Comparison of ENCODE assay signal across 8 cellular contexts in genomic region chr6:32175711-32176475, GRCh38. TPM values are rescaled to one million over a fixed set of nuclear protein-coding genes. Genes with fewer than 3 reads are reported as not detected.
DNase-seq lines count a peak whose midpoint lies in the region; TF ChIP-seq lines count a peak whose summit lies in the region.

A gene with protein sequence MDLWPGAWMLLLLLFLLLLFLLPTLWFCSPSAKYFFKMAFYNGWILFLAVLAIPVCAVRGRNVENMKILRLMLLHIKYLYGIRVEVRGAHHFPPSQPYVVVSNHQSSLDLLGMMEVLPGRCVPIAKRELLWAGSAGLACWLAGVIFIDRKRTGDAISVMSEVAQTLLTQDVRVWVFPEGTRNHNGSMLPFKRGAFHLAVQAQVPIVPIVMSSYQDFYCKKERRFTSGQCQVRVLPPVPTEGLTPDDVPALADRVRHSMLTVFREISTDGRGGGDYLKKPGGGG (minus strand): TSS chr6:32176084. CDS start chr6:32171496, 4,588 bp downstream.

- no peaks in the 10 kb centered on the region for H3K9me3 Mint-ChIP-seq in activated naive CD4-positive, alpha-beta T cell treated with anti-CD3 and anti-CD28 coated beads, Interleukin-2, amount 50 U/mL, for 24 hours

- no peak for TF ChIP-seq CTCF in subcutaneous adipose tissue (IDR thresholded peaks at IDR 0.05; ENCODE audit: low read depth)

- no peaks in the 10 kb centered on the region for H3K27me3 Mint-ChIP-seq in activated naive CD4-positive, alpha-beta T cell treated with anti-CD3 and anti-CD28 coated beads, Interleukin-2, amount 50 U/mL, for 24 hours

- peak within 1 kb of the TSS; percentile 93 for H3K4me3 Mint-ChIP-seq in activated naive CD4-positive, alpha-beta T cell treated with anti-CD3 and anti-CD28 coated beads, Interleukin-2, amount 50 U/mL, for 24 hours

- H3K36me3 Mint-ChIP-seq in activated naive CD4-positive, alpha-beta T cell treated with anti-CD3 and anti-CD28 coated beads, Interleukin-2, amount 50 U/mL, for 24 hours = peaks cover 7% of the 10 kb centered on the region

- H3K4me1 Mint-ChIP-seq in activated naive CD4-positive, alpha-beta T cell treated with anti-CD3 and anti-CD28 coated beads, Interleukin-2, amount 50 U/mL, for 24 hours = peaks cover 79% of the 10 kb centered on the region

- DNase-seq in DMS79 treated with DMSO at 0.1 percent for 48 hours (lab: John Stamatoyannopoulos, UW) (peak; percentile 96), HCEC 1CT (peak; percentile 94), NCI-H1105 treated with DMSO at 0.1 percent for 48 hours (lab: John Stamatoyannopoulos, UW) (peak; percentile 95), SKM-1 (lab: John Stamatoyannopoulos, UW; ENCODE audit: unreplicated experiment) (peak; percentile 95), germinal center (ENCODE audit: low spot score) (peak; percentile 98), non-pigmented ciliary epithelial cell (ENCODE audit: low read depth) (peak; percentile 91)

- peak within 1 kb of the TSS; percentile 98 for H3K27ac Mint-ChIP-seq in activated naive CD4-positive, alpha-beta T cell treated with anti-CD3 and anti-CD28 coated beads, Interleukin-2, amount 50 U/mL, for 24 hours

RNA-seq across cellular contexts. Expression of the gene that starts here (rescaled TPM):
- total RNA-seq in subcutaneous adipose tissue = 10 to 100 TPM; 17.8 to 28.2 (median 25.6) TPM

Comparison
In these comparisons a context has a peak if more than half of its experiments do, and no peak if none do; other contexts are left out.
1. Peak in every context shown above with its lines: DNase-seq.